9 cellular contexts compared by ENCODE assay signal in genomic region chr5:170278611-170279500, GRCh38. TPM values are rescaled to one million over a fixed set of nuclear protein-coding genes. Genes with fewer than 3 reads are reported as not detected.
DNase-seq lines count a peak whose midpoint lies in the region; ATAC-seq and TF ChIP-seq lines count a peak whose summit lies in the region.
"Had no signal": no experiment of that assay in that cellular context is flagged by ENCODE, and none has a peak within 500 bp of the region (broad histone marks: within the 10 kb centered on the region; RNA-seq: fewer than 3 reads in every experiment).

No MANE protein-coding gene starts in this region.

- no peaks in the 10 kb centered on the region for H3K27me3 Mint-ChIP-seq in T-cell
- no peaks in the 10 kb centered on the region for H3K27me3 Mint-ChIP-seq in activated naive CD4-positive, alpha-beta T cell treated with anti-CD3 and anti-CD28 coated beads, Interleukin-2, amount 50 U/mL, for 24 hours

- H3K4me2 ChIP-seq in osteoblast (ENCODE audit: insufficient read depth, low read length) = no peak overlapping the region

- WGBS in gastroesophageal sphincter (ENCODE audit: low coverage in 1 of 2), 2 donors = 70 to 79% methylated on average over 2 of the region's 9 CpGs

- no peak for TF ChIP-seq EP300 in gastroesophageal sphincter (IDR thresholded peaks at IDR 0.05)

- H3K4me3 ChIP-seq in gastroesophageal sphincter (no peak overlapping the region), osteoblast (ENCODE audit: insufficient read depth, low read length) (no peak overlapping the region)

- H3K9me3 ChIP-seq in gastroesophageal sphincter = peaks cover 0 to 5% (median 0%) of the 10 kb centered on the region in 3 donors
- no peaks in the 10 kb centered on the region for H3K9me3 ChIP-seq in osteoblast (ENCODE audit: low read depth, low read length)

- POLR2A ChIA-PET in T-cell (lab: Charles Lee) = interaction anchor here (0.6 to 1.7 kb wide), 12 partner anchors 9 to 55 kb away, joined by 3 to 10 read pairs (median 4); partner anchors contain the start of gene LCP2 (in 2 of the 2)

- H3K27ac ChIP-seq in gastroesophageal sphincter (peak overlapping the region in 2 of 4 donors; percentile 69 to 75), osteoblast (ENCODE audit: low read depth, low read length) (no peak overlapping the region)

- CTCF ChIA-PET in T-cell (lab: Charles Lee) = interaction anchor here (0.6 to 8.2 kb wide), 17 partner anchors 9 to 60 kb away, joined by 3 to 111 read pairs (median 3); partner anchors contain the start of gene LCP2 (in 1 of the 2)

- TF ChIP-seq CTCF in gastroesophageal sphincter (IDR thresholded peaks at IDR 0.05) (no peak), osteoblast (IDR thresholded peaks at IDR 0.05; ENCODE audit: extremely low read depth, low read depth, low read length) (no peak)

- no peaks in the 10 kb centered on the region for H3K9me3 Mint-ChIP-seq in T-cell
- no peaks in the 10 kb centered on the region for H3K9me3 Mint-ChIP-seq in activated naive CD4-positive, alpha-beta T cell treated with anti-CD3 and anti-CD28 coated beads, Interleukin-2, amount 50 U/mL, for 24 hours

- peaks cover 0 to 30% (median 5%) of the 10 kb centered on the region in 3 donors for H3K4me1 ChIP-seq in gastroesophageal sphincter
- no peaks in the 10 kb centered on the region for H3K4me1 ChIP-seq in osteoblast (ENCODE audit: insufficient read depth, low read length)

- peak overlapping the region; percentile 68 to 99 (median 75) for H3K4me3 Mint-ChIP-seq in T-cell
- H3K4me3 Mint-ChIP-seq in activated naive CD4-positive, alpha-beta T cell treated with anti-CD3 and anti-CD28 coated beads, Interleukin-2, amount 50 U/mL, for 24 hours = peak overlapping the region; percentile 81

- intact Hi-C loops in posterior vena cava (cut with DNase I) = loop anchor here in 1 of 2 donors (10.0 kb wide), 1 partner anchor 136 kb away; no protein-coding TSS in a partner anchor

- H3K27me3 ChIP-seq in gastroesophageal sphincter (no peaks in the 10 kb centered on the region), osteoblast (ENCODE audit: insufficient read depth, low read length) (no peaks in the 10 kb centered on the region)

- peak; percentile 80 to 95 (median 88) for DNase-seq in T-cell
- peak; percentile 91 for DNase-seq in posterior vena cava (ENCODE audit: low spot score)
- no peak for DNase-seq in retina
- no peak for DNase-seq in osteoblast (ENCODE audit: insufficient read length, low spot score, missing footprints)

- H3K4me1 Mint-ChIP-seq in T-cell = peaks cover 97 to 100% (median 97%) of the 10 kb centered on the region in 3 donors
- H3K4me1 Mint-ChIP-seq in activated naive CD4-positive, alpha-beta T cell treated with anti-CD3 and anti-CD28 coated beads, Interleukin-2, amount 50 U/mL, for 24 hours = peaks cover 95% of the 10 kb centered on the region

- H2AFZ ChIP-seq in osteoblast (ENCODE audit: low read length) = no peak overlapping the region

- ATAC-seq in GM18909 (IDR thresholded peaks at IDR 0.05; ENCODE audit: poor library complexity, unreplicated experiment) = peak; percentile 91
- peak; percentile 82 for ATAC-seq in HG03064 (IDR thresholded peaks at IDR 0.05; ENCODE audit: low read depth, unreplicated experiment)
- peak; percentile 78 to 80 (median 79) for ATAC-seq in T-cell (replicated peaks in 1 of 4)
- ATAC-seq in gastroesophageal sphincter = no peak

- peaks cover 47% of the 10 kb centered on the region for H3K36me3 Mint-ChIP-seq in T-cell
- H3K36me3 Mint-ChIP-seq in activated naive CD4-positive, alpha-beta T cell treated with anti-CD3 and anti-CD28 coated beads, Interleukin-2, amount 50 U/mL, for 24 hours = peaks cover 27% of the 10 kb centered on the region

- peak overlapping the region; percentile 86 to 99 for H3K27ac Mint-ChIP-seq in T-cell
- peak overlapping the region; percentile 88 for H3K27ac Mint-ChIP-seq in activated naive CD4-positive, alpha-beta T cell treated with anti-CD3 and anti-CD28 coated beads, Interleukin-2, amount 50 U/mL, for 24 hours

- H3K79me2 ChIP-seq in osteoblast (ENCODE audit: insufficient read depth, low read length) = no peaks in the 10 kb centered on the region

- H3K36me3 ChIP-seq in gastroesophageal sphincter (no peaks in the 10 kb centered on the region), osteoblast (ENCODE audit: insufficient read depth, low read length) (no peaks in the 10 kb centered on the region)

- no peaks in the 10 kb centered on the region for H4K20me1 ChIP-seq in osteoblast (ENCODE audit: insufficient read depth, low read length)

- no peak for TF ChIP-seq POLR2A in gastroesophageal sphincter (IDR thresholded peaks at IDR 0.05)

RNA-seq across cellular contexts. Expression of gene LCP2, which starts 18.7 kb away (rescaled TPM):
- total RNA-seq in T-cell (100 to 1,000 TPM; 355 to 394 (median 374) TPM), posterior vena cava (10 to 100 TPM; 19.3 to 25.0 TPM), gastroesophageal sphincter (10 to 100 TPM in 1 of 4 donors, 1 to 10 TPM in 3; 5.5 to 17.0 (median 8.3) TPM), osteoblast (not detected in 2 replicates)
- total RNA-seq: NCI-H460 had no signal

RNA-seq across cellular contexts. Expression of gene C5orf58, which starts 46.1 kb away (rescaled TPM):
- not detected for total RNA-seq in T-cell
- total RNA-seq in posterior vena cava = not detected
- not detected for total RNA-seq in gastroesophageal sphincter
- total RNA-seq in osteoblast = not detected in 2 replicates
- total RNA-seq: NCI-H460 had no signal

Comparison
In these comparisons a context has a peak if more than half of its experiments do, and no peak if none do; other contexts are left out.
1. DNase-seq: peak in T-cell (34 of 34) and posterior vena cava (single experiment); none in retina (single experiment) and osteoblast (single experiment).
2. RNA of gene LCP2, which starts 18.7 kb away (total RNA-seq): 355 to 394 TPM in T-cell; 19.3 to 25.0 TPM in posterior vena cava, 5.5 to 17.0 TPM in gastroesophageal sphincter and not detected in osteoblast; every median in the first group is over 10 times any median in the second.